In genomic region chr16:25747160-25747758, GRCh38 we compare ENCODE assay signal across 14 cellular contexts. TPM values are rescaled to one million over a fixed set of nuclear protein-coding genes. Genes with fewer than 3 reads are reported as not detected.
A peak's percentile ranks its signal among the peaks of the same experiment; 100 is the strongest.
DNase-seq lines count a peak whose midpoint lies in the region; ATAC-seq and TF ChIP-seq lines count a peak whose summit lies in the region.
"Had no signal": no experiment of that assay in that cellular context is flagged by ENCODE, and none has a peak within 500 bp of the region (broad histone marks: within the 10 kb centered on the region; RNA-seq: fewer than 3 reads in every experiment).

No MANE protein-coding gene starts in this region.

- no peaks in the 10 kb centered on the region for H3K4me1 Mint-ChIP-seq in CD8-positive, alpha-beta T cell (ENCODE audit: low read depth)

- no peak overlapping the region for H3K4me3 ChIP-seq in CD8-positive, alpha-beta T cell (ENCODE audit: low read depth, low read length)
- H3K4me3 ChIP-seq: BLaER1 had no signal

- TF ChIP-seq CTCF in CD8-positive, alpha-beta T cell (IDR thresholded peaks at IDR 0.05): no peak

- intact Hi-C loops in CD8-positive, alpha-beta T cell (cut with DNase I, micrococcal nuclease): no loop called here

- H3K27ac ChIP-seq in CD8-positive, alpha-beta T cell (ENCODE audit: low read depth, low read length): no peak overlapping the region
- H3K27ac ChIP-seq: BLaER1 had no signal

- H3K4me1 ChIP-seq in CD8-positive, alpha-beta T cell (ENCODE audit: insufficient read depth, low read length): no peaks in the 10 kb centered on the region
- H3K4me1 ChIP-seq: BLaER1 had no signal

- POLR2A ChIA-PET in CD8-positive, alpha-beta T cell (lab: Charles Lee): no interaction called here

- no peak overlapping the region for H3K4me3 Mint-ChIP-seq in CD8-positive, alpha-beta T cell
- H3K4me3 Mint-ChIP-seq: type B pancreatic cell had no signal

- H3K36me3 Mint-ChIP-seq in CD8-positive, alpha-beta T cell: no peaks in the 10 kb centered on the region
- H3K36me3 Mint-ChIP-seq: type B pancreatic cell had no signal

- ATAC-seq in CD8-positive, alpha-beta T cell: no peak
- ATAC-seq: right cardiac atrium had no signal

- no peaks in the 10 kb centered on the region for H3K36me3 ChIP-seq in CD8-positive, alpha-beta T cell (ENCODE audit: insufficient read depth, low read length)
- H3K36me3 ChIP-seq: BLaER1 had no signal

- peaks cover 5% of the 10 kb centered on the region for H3K27me3 Mint-ChIP-seq in CD8-positive, alpha-beta T cell (ENCODE audit: low read depth)
- H3K27me3 Mint-ChIP-seq: type B pancreatic cell had no signal

- no peaks in the 10 kb centered on the region for H3K27me3 ChIP-seq in CD8-positive, alpha-beta T cell (ENCODE audit: insufficient read depth, low read length)
- H3K27me3 ChIP-seq: BLaER1 had no signal

- peaks cover 3% of the 10 kb centered on the region for H3K9me3 Mint-ChIP-seq in CD8-positive, alpha-beta T cell
- H3K9me3 Mint-ChIP-seq: type B pancreatic cell had no signal

- peak; percentile 10 for DNase-seq in stimulated activated CD4-positive, alpha-beta T cell treated with anti-CD3 and anti-CD28 coated beads, Interleukin-4, amount 100 ng/mL, for 1 hour
- DNase-seq in stimulated activated CD4-positive, alpha-beta T cell treated with anti-CD3 and anti-CD28 coated beads, Interleukin-12 subunit alpha, Interleukin-12 subunit beta, amount 100 ng/mL, for 4 hours: no peak
- peak; percentile 3 for DNase-seq in T1000 (lab: John Stamatoyannopoulos, UW)
- DNase-seq in iPS DF 4.7 (ENCODE audit: extremely low read depth, low spot score): peak; percentile 9
- DNase-seq in NCI-H1105 treated with DMSO at 0.1 percent for 48 hours (lab: John Stamatoyannopoulos, UW): no peak
- DNase-seq in NCI-H187 (lab: John Stamatoyannopoulos, UW): no peak
- no peak for DNase-seq in CD8-positive, alpha-beta T cell
- no peak for DNase-seq in NCI-H446 (lab: John Stamatoyannopoulos, UW)
- DNase-seq: effector CD8-positive, alpha-beta T cell; hippocampal formation; NCI-H526 treated with DMSO at 0.1 percent for 48 hours; right cardiac atrium had no signal

- H3K27ac Mint-ChIP-seq in CD8-positive, alpha-beta T cell: no peak overlapping the region
- H3K27ac Mint-ChIP-seq: type B pancreatic cell had no signal

- CTCF ChIA-PET in CD8-positive, alpha-beta T cell (lab: Charles Lee): no interaction called here

- H3K9me3 ChIP-seq in CD8-positive, alpha-beta T cell (ENCODE audit: low read length): no peaks in the 10 kb centered on the region

RNA-seq across cellular contexts. Expression of gene HS3ST4, which starts 55.5 kb away (rescaled TPM):
- not detected for total RNA-seq in CD8-positive, alpha-beta T cell
- total RNA-seq: right cardiac atrium had no signal

Comparison
In these comparisons a context has a peak if more than half of its experiments do, and no peak if none do; other contexts are left out.
1. DNase-seq: peak in stimulated activated CD4-positive, alpha-beta T cell treated with anti-CD3 and anti-CD28 coated beads, Interleukin-4, amount 100 ng/mL, for 1 hour (single experiment), T1000 (single experiment) and iPS DF 4.7 (single experiment); none in stimulated activated CD4-positive, alpha-beta T cell treated with anti-CD3 and anti-CD28 coated beads, Interleukin-12 subunit alpha, Interleukin-12 subunit beta, amount 100 ng/mL, for 4 hours (single experiment), NCI-H1105 treated with DMSO at 0.1 percent for 48 hours (single experiment), NCI-H187 (0 of 2), CD8-positive, alpha-beta T cell (0 of 7) and NCI-H446 (0 of 2).